In the genomic region with DNA sequence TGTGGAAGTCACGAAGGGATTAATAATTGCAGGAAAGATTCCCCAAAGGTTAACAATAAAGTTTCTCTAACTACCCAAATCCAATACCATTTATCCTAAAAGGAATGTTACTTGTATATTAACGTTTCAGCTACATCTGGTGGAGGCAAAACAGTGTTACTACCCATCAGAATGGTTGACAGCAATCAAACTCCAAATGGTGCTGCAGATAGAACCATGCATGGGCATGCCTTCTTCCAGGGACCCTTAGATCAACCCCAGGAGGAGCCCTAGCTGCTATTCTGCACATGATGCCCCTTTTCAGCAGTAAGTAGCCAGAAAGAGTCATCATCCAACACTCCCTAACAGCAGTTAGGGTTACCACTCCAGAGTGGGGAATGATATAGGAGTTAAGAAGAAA, we compare ENCODE assay signal across 11 cellular contexts.
"Had no signal": no experiment of that assay in that cellular context is flagged by ENCODE, and none has a peak within 500 bp of the region (broad histone marks: within the 10 kb centered on the region; RNA-seq: fewer than 3 reads in every experiment).

No MANE protein-coding gene starts in this region.

- H3K27ac ChIP-seq: GM23248 had no signal

- H2AFZ ChIP-seq: GM23248, GM23338 had no signal

- H3K27ac Mint-ChIP-seq: GM23338, H9, HFFc6 had no signal

- H3K9me3 ChIP-seq: HAP-1 had no signal

- H3K4me3 ChIP-seq: GM23248, GM23338, HAP-1 had no signal

- H3K4me1 ChIP-seq: HAP-1 had no signal

- H3K4me3 Mint-ChIP-seq: GM23338, H9, HFFc6 had no signal

- H3K36me3 ChIP-seq: HAP-1 had no signal

- FAIRE-seq: H1, H54 had no signal

- H3K4me2 ChIP-seq: GM23338 had no signal

- H3K4me1 Mint-ChIP-seq: GM23338, H9 had no signal

- ATAC-seq: GM23338, HCT116 had no signal

- H3K9ac ChIP-seq: GM23248 had no signal

- DNase-seq: GM23248, GOT3, H7, H9, HCEC 1CT, HFFc6 had no signal
